ENCODE assay signal across 8 cellular contexts in the genomic region with DNA sequence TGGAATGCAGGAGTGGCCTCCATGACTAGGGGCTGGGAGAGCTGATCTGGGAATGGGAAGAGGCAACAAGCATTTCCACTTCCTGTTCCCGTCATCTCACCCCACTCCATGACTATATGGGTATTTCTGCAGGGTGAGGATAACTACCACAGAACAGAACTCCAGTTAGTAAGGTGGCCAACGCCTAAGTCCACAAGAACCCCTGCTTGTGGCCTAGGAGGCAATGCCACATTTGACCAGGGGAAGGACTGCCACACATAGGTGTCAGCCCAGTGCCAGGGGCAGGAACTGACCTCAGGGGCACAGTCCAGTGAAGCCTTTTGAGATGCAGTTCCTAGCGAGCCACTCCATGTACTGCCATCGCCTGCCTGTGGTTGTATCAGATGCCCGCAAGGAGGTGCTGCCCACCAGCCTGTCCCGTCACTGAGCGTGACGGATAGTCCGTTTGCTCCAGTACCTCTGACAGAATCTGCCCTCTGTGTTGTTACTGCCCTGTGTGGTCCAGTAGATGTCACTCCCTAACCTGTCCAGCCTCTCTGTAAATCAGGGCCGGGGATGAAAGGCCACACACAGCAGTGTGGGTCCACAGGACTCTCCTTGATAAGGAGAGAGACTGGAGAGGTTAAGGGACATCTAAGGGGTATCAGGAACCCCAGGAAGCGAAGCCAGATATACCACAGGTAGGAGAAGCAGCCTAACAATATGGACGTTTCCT. TPM values are rescaled to one million over a fixed set of nuclear protein-coding genes. Genes with fewer than 3 reads are reported as not detected.
DNase-seq lines count a peak whose midpoint lies in the region; ATAC-seq and TF ChIP-seq lines count a peak whose summit lies in the region.

No MANE protein-coding gene starts in this region.

- peaks cover 3% of the 10 kb centered on the region; the same call in 1 of the 2 replicates for H4K20me1 ChIP-seq in BLaER1

- H2BK5ac ChIP-seq in trophoblast cell (ENCODE audit: low read depth, low read length, poor library complexity), result no peak overlapping the region

- H3K79me1 ChIP-seq in trophoblast cell (ENCODE audit: low read length), result peaks cover 5% of the 10 kb centered on the region

- no peak overlapping the region for H2BK120ac ChIP-seq in trophoblast cell (ENCODE audit: insufficient read depth, low read length, poor library complexity)

- H3K4me2 ChIP-seq in BLaER1 (peak overlapping the region; percentile 65), trophoblast cell (ENCODE audit: low read length) (no peak overlapping the region)

- no peak overlapping the region for H3K27ac ChIP-seq in BLaER1
- peak overlapping the region in 1 of 4 donors; percentile 1 for H3K27ac ChIP-seq in gastroesophageal sphincter
- no peak overlapping the region for H3K27ac ChIP-seq in trophoblast cell (ENCODE audit: low read depth, low read length)

- H4K8ac ChIP-seq in trophoblast cell (ENCODE audit: low read depth, low read length), result no peak overlapping the region

- H3K4me3 ChIP-seq in BLaER1, result peak overlapping the region; percentile 34
- no peak overlapping the region for H3K4me3 ChIP-seq in H7 (ENCODE audit: insufficient read depth, low read depth, low read length)
- H3K4me3 ChIP-seq in gastroesophageal sphincter, result no peak overlapping the region
- no peak overlapping the region for H3K4me3 ChIP-seq in trophoblast cell (ENCODE audit: low read depth, low read length)

- H4K91ac ChIP-seq in trophoblast cell (ENCODE audit: low read depth, low read length), result no peak overlapping the region

- 0 out of 2 replicates have a peak overlapping the region, but pooled peaks have one; percentile 49 for H3K9ac ChIP-seq in BLaER1
- H3K9ac ChIP-seq in trophoblast cell (ENCODE audit: low read length), result no peak overlapping the region

- H3K27me3 Mint-ChIP-seq in activated T-cell treated with anti-CD3 and anti-CD28 coated beads, Interleukin-2, amount 50 U/mL, for 4 hours (ENCODE audit: low read depth), result peaks cover 7% of the 10 kb centered on the region

- H3K36me3 ChIP-seq in BLaER1, result no peaks in the 10 kb centered on the region
- no peaks in the 10 kb centered on the region for H3K36me3 ChIP-seq in H7 (replicated peaks; ENCODE audit: control insufficient read depth, insufficient read depth, low read length)
- H3K36me3 ChIP-seq in gastroesophageal sphincter, result no peaks in the 10 kb centered on the region
- no peaks in the 10 kb centered on the region for H3K36me3 ChIP-seq in trophoblast cell (ENCODE audit: control insufficient read depth in 1 of 2, insufficient read depth in 2 of 2, low read length in 2 of 2)

- TF ChIP-seq POLR2A in gastroesophageal sphincter (IDR thresholded peaks at IDR 0.05), result no peak

- no peak overlapping the region for H2AK5ac ChIP-seq in trophoblast cell (ENCODE audit: low read length)

- no peak overlapping the region for H3K14ac ChIP-seq in trophoblast cell (ENCODE audit: low read length)

- no peaks in the 10 kb centered on the region for H3K36me3 Mint-ChIP-seq in activated T-cell treated with anti-CD3 and anti-CD28 coated beads, Interleukin-2, amount 50 U/mL, for 4 hours (ENCODE audit: insufficient read depth)

- H3K4me3 Mint-ChIP-seq in activated T-cell treated with anti-CD3 and anti-CD28 coated beads, Interleukin-2, amount 50 U/mL, for 4 hours, result no peak overlapping the region

- peaks cover 5% of the 10 kb centered on the region for H3K79me2 ChIP-seq in trophoblast cell (ENCODE audit: control insufficient read depth, insufficient read depth, low read length, poor library complexity)

- no peak overlapping the region for H3K23ac ChIP-seq in trophoblast cell (ENCODE audit: low read length)

- ATAC-seq in activated T-cell treated with anti-CD3 and anti-CD28 coated beads, Interleukin-2, amount 50 U/mL, for 4 hours, result peak; percentile 25 to 41
- ATAC-seq in gastroesophageal sphincter, result peak; percentile 71
- no peak for ATAC-seq in GM19452 (IDR thresholded peaks at IDR 0.05; ENCODE audit: unreplicated experiment)

- H3K9me3 ChIP-seq in BLaER1, result no peaks in the 10 kb centered on the region
- no peaks in the 10 kb centered on the region for H3K9me3 ChIP-seq in gastroesophageal sphincter
- H3K9me3 ChIP-seq in trophoblast cell (ENCODE audit: insufficient read depth, low read depth, low read length), result peaks cover 2% of the 10 kb centered on the region

- no peak overlapping the region for H3K4ac ChIP-seq in trophoblast cell (ENCODE audit: low read depth, low read length)

- H3K9me3 Mint-ChIP-seq in activated T-cell treated with anti-CD3 and anti-CD28 coated beads, Interleukin-2, amount 50 U/mL, for 4 hours, result no peaks in the 10 kb centered on the region

- no peak for TF ChIP-seq EP300 in gastroesophageal sphincter (IDR thresholded peaks at IDR 0.05)

- 24 to 28% methylated on average over 3 to 4 of the region's 12 CpGs for WGBS in gastroesophageal sphincter (ENCODE audit: low coverage in 1 of 2), 2 donors
- WGBS in trophoblast cell (ENCODE audit: extremely low coverage, insufficient coverage, insufficient read length), result no CpG with 5 or more reads among the region's 12 CpGs

- peaks cover 12% of the 10 kb centered on the region for H3K4me1 Mint-ChIP-seq in activated T-cell treated with anti-CD3 and anti-CD28 coated beads, Interleukin-2, amount 50 U/mL, for 4 hours (ENCODE audit: low read depth)

- H2BK12ac ChIP-seq in trophoblast cell (ENCODE audit: low read length), result no peak overlapping the region

- DNase-seq in H7, result peak; percentile 81
- DNase-seq in NCI-H82 (lab: John Stamatoyannopoulos, UW), result peak; percentile 90
- peak; percentile 20 for DNase-seq in activated T-cell treated with anti-CD3 and anti-CD28 coated beads, Interleukin-2, amount 50 U/mL, for 4 hours
- peak; percentile 60 to 76 for DNase-seq in trophoblast cell
- no peak for DNase-seq in mesenteric fat pad (ENCODE audit: low spot score)

- no peak overlapping the region for H2AFZ ChIP-seq in trophoblast cell (ENCODE audit: insufficient read depth, low read length, poor library complexity)

- H3K27me3 ChIP-seq in BLaER1 (no peaks in the 10 kb centered on the region), H7 (ENCODE audit: control insufficient read depth, insufficient read depth, low read length) (no peaks in the 10 kb centered on the region), gastroesophageal sphincter (no peaks in the 10 kb centered on the region), trophoblast cell (ENCODE audit: insufficient read depth, low read length) (no peaks in the 10 kb centered on the region)

- H3K4me1 ChIP-seq in BLaER1 (peaks cover 27% of the 10 kb centered on the region), gastroesophageal sphincter (peaks cover under 1 to 26% (median 10%) of the 10 kb centered on the region in 3 donors), trophoblast cell (ENCODE audit: control insufficient read depth in 1 of 2, insufficient read depth in 2 of 2, low read length in 2 of 2) (peaks cover 2 to 3% of the 10 kb centered on the region in 2 experiments)

- no peak overlapping the region for H3K18ac ChIP-seq in trophoblast cell (ENCODE audit: low read length)

- no peak overlapping the region for H4K12ac ChIP-seq in trophoblast cell (ENCODE audit: low read depth, low read length)

- peak; percentile 51 to 78 (median 66) for TF ChIP-seq CTCF in gastroesophageal sphincter (IDR thresholded peaks at IDR 0.05)

RNA-seq across cellular contexts. Expression of a gene that starts 3.5 kb away (rescaled TPM):
- total RNA-seq in H7 (2014; rRNA removed; shearing (Covaris generic)), result 28.2 and 32.3 TPM in 2 replicates
- total RNA-seq in activated T-cell treated with anti-CD3 and anti-CD28 coated beads, Interleukin-2, amount 50 U/mL, for 4 hours, result 10 to 100 TPM; 12.6 to 25.2 (median 16.4) TPM
- total RNA-seq in gastroesophageal sphincter (10 to 100 TPM; 21.1 to 36.9 (median 29.4) TPM), mesenteric fat pad (14.5 TPM)
- 8.1 and 8.9 TPM in 2 replicates for polyA plus RNA-seq in trophoblast cell (2013)

RNA-seq across cellular contexts. Expression of a gene that starts 12.2 kb away (rescaled TPM):
- not detected in 2 replicates for total RNA-seq in H7 (2014; rRNA removed; shearing (Covaris generic))
- total RNA-seq in activated T-cell treated with anti-CD3 and anti-CD28 coated beads, Interleukin-2, amount 50 U/mL, for 4 hours, result not detected
- not detected for total RNA-seq in gastroesophageal sphincter
- 0.07 TPM in 1 of 2 replicates, not detected in the other for polyA plus RNA-seq in trophoblast cell (2013)
- total RNA-seq in mesenteric fat pad, result not detected

RNA-seq across cellular contexts. Expression of a gene that starts 34.8 kb away (rescaled TPM):
- total RNA-seq in H7 (2014; rRNA removed; shearing (Covaris generic)), result 20.9 and 22.1 TPM in 2 replicates
- not detected for total RNA-seq in activated T-cell treated with anti-CD3 and anti-CD28 coated beads, Interleukin-2, amount 50 U/mL, for 4 hours
- total RNA-seq in gastroesophageal sphincter, result 100 to 1,000 TPM in 3 of 4 donors, 10 to 100 TPM in 1; 43.2 to 244 (median 179) TPM
- 2.7 and 2.9 TPM in 2 replicates for polyA plus RNA-seq in trophoblast cell (2013)
- total RNA-seq in mesenteric fat pad, result 4.7 TPM

RNA-seq across cellular contexts. Expression of a gene that starts 43.3 kb away (rescaled TPM):
- total RNA-seq in H7 (2014; rRNA removed; shearing (Covaris generic)), result 53.2 and 59.9 TPM in 2 replicates
- 10 to 100 TPM; 69.8 to 80.9 (median 72.7) TPM for total RNA-seq in activated T-cell treated with anti-CD3 and anti-CD28 coated beads, Interleukin-2, amount 50 U/mL, for 4 hours
- total RNA-seq in gastroesophageal sphincter (10 to 100 TPM; 79.1 to 94.9 (median 86.9) TPM), mesenteric fat pad (93.7 TPM)
- 65.1 and 65.5 TPM in 2 replicates for polyA plus RNA-seq in trophoblast cell (2013)

RNA-seq across cellular contexts. Expression of a gene that starts 43.6 kb away (rescaled TPM):
- 0.17 TPM in 1 of 2 replicates, not detected in the other for total RNA-seq in H7 (2014; rRNA removed; shearing (Covaris generic))
- not detected for total RNA-seq in activated T-cell treated with anti-CD3 and anti-CD28 coated beads, Interleukin-2, amount 50 U/mL, for 4 hours
- total RNA-seq in gastroesophageal sphincter, result not detected
- polyA plus RNA-seq in trophoblast cell (2013), result not detected in 2 replicates
- total RNA-seq in mesenteric fat pad, result not detected
